In the genomic region with DNA sequence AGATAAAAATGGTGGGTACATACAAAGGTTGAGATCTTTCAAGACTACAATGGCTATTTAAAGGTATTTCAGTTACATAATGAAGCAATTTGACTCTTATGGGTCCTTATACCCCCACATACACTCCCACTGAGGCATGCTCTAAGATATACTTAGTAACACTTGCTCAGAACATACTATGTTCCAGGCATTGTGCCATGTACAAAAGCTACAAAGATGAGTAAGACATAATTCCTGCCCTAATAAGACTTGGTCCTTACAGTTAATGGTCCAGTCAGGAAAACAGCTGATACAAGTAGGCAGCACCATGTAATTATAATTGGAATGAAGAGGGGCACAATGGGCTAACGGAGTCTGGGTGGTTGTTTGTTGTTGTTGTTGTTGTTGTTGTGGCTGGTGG, we compare ENCODE assay signal across 31 cellular contexts.
DNase-seq lines count a peak whose midpoint lies in the region; ATAC-seq and TF ChIP-seq lines count a peak whose summit lies in the region.
"Had no signal": no experiment of that assay in that cellular context is flagged by ENCODE, and none has a peak within 500 bp of the region (broad histone marks: within the 10 kb centered on the region; RNA-seq: fewer than 3 reads in every experiment).

No MANE protein-coding gene starts in this region.

- H3K27me3 ChIP-seq in heart left ventricle (no peaks in the 10 kb centered on the region), aorta (ENCODE audit: control insufficient read depth in 1 of 2, insufficient read depth in 2 of 2, low read length in 1 of 2) (no peaks in the 10 kb centered on the region), PC-3 (ENCODE audit: low read length) (no peaks in the 10 kb centered on the region), transverse colon (no peaks in the 10 kb centered on the region)
- H3K27me3 ChIP-seq: gastroesophageal sphincter, MG63, suprapubic skin had no signal

- H3K4me2 ChIP-seq in PC-3 (ENCODE audit: low read length): no peak overlapping the region

- TF ChIP-seq POLR2A in heart left ventricle (IDR thresholded peaks at IDR 0.05) (no peak), transverse colon (IDR thresholded peaks at IDR 0.05) (no peak)

- intact Hi-C loops in heart left ventricle (cut with DNase I): no loop called here
- intact Hi-C loops in cardiac septum (cut with DNase I): no loop called here
- intact Hi-C loops in aorta (cut with DNase I): no loop called here
- intact Hi-C loops in PC-3 (cut with micrococcal nuclease): no loop called here
- intact Hi-C loops in transverse colon (cut with DNase I; ENCODE audit: low total_unique reads): no loop called here

- H3F3A ChIP-seq in PC-3 (ENCODE audit: low read length, unreplicated experiment): no peaks in the 10 kb centered on the region

- H3K9me3 ChIP-seq in heart left ventricle (no peaks in the 10 kb centered on the region), aorta (ENCODE audit: control insufficient read depth, low read length) (peaks cover 1% of the 10 kb centered on the region), PC-3 (ENCODE audit: low read length) (no peaks in the 10 kb centered on the region), transverse colon (no peaks in the 10 kb centered on the region)
- H3K9me3 ChIP-seq: gastroesophageal sphincter, MG63, suprapubic skin had no signal

- H4K20me1 ChIP-seq in PC-3 (ENCODE audit: low read length): no peaks in the 10 kb centered on the region

- H3K4me3 ChIP-seq in heart left ventricle (no peak overlapping the region), foreskin fibroblast (ENCODE audit: low read depth in 1 of 2, low read length in 2 of 2) (no peak overlapping the region), aorta (ENCODE audit: low read length in 2 of 2) (no peak overlapping the region), PC-3 (ENCODE audit: low read length) (no peak overlapping the region), transverse colon (no peak overlapping the region)
- H3K4me3 ChIP-seq: gastroesophageal sphincter, K562, MG63, suprapubic skin had no signal

- H3K79me2 ChIP-seq in PC-3 (ENCODE audit: low read length): no peaks in the 10 kb centered on the region

- H3K4me1 ChIP-seq in heart left ventricle (peaks cover 0 to 4% (median 0%) of the 10 kb centered on the region in 12 donors), aorta (ENCODE audit: control insufficient read depth in 1 of 2, insufficient read depth in 2 of 2, low read length in 2 of 2) (peaks cover 3 to 4% of the 10 kb centered on the region in 2 donors), PC-3 (ENCODE audit: insufficient read depth, low read length) (no peaks in the 10 kb centered on the region), transverse colon (no peaks in the 10 kb centered on the region)
- H3K4me1 ChIP-seq: gastroesophageal sphincter, suprapubic skin had no signal

- no peak for TF ChIP-seq EP300 in transverse colon (IDR thresholded peaks at IDR 0.05; ENCODE audit: low read depth)

- WGBS in heart left ventricle, 4 donors: 75 to 93% (median 87%) methylated on average over 1 of the region's 1 CpG
- 72 to 92% methylated on average over 1 of the region's 1 CpG for WGBS in aorta, 2 donors
- WGBS in transverse colon (ENCODE audit: low coverage in 1 of 2), 2 donors: 85% methylated on average over 1 of the region's 1 CpG; no CpG with 5 or more reads in 1 of the 2 donors

- peak; percentile 61 to 88 (median 73) for ATAC-seq in heart left ventricle
- ATAC-seq in aorta (ENCODE audit: low FRiP score): peak; percentile 48
- ATAC-seq in PC-3: no peak
- ATAC-seq: activated CD8-positive, alpha-beta T cell treated with anti-CD3 and anti-CD28 coated beads, Interleukin-2, amount 10 ng/mL, durations not matched to agents 7 days and 5 days; activated T-helper 17 cell treated with anti-CD3 and anti-CD28 coated beads, Interleukin-2, amount 50 U/mL, for 72 hours; gastroesophageal sphincter; K562; left colon; Right ventricle myocardium inferior had no signal

- no peak for DNase-seq in heart left ventricle
- no peak for DNase-seq in cardiac septum (ENCODE audit: low spot score)
- DNase-seq in astrocyte of the hippocampus (ENCODE audit: low read depth, low spot score): peak; percentile 52
- DNase-seq in foreskin fibroblast: peak; percentile 1 to 24
- DNase-seq in aorta: no peak
- no peak for DNase-seq in PC-3
- no peak for DNase-seq in NCI-H69 (lab: John Stamatoyannopoulos, UW)
- no peak for DNase-seq in transverse colon
- DNase-seq: 8988T; activated CD8-positive, alpha-beta T cell treated with anti-CD3 and anti-CD28 coated beads, Interleukin-2, amount 10 ng/mL, durations not matched to agents 7 days and 5 days; activated naive CD4-positive, alpha-beta T cell treated with anti-CD3 and anti-CD28 coated beads, Interleukin-2, amount 50 U/mL, for 16 hours; AML-193; CD4-positive, alpha-beta T cell; dermis blood vessel endothelial cell; DND-41; endodermal cell; hypothalamus; left colon; MG63; NCI-H1105 treated with DMSO at 0.1 percent for 48 hours; NCI-H2029; NCI-H526; nephron progenitor cell; NK-92 treated with Interleukin-12 subunit alpha and Interleukin-12 subunit beta, amount 100 ng/mL, for 24 hours; small intestine; stimulated activated naive CD4-positive, alpha-beta T cell had no signal

- POLR2A ChIA-PET in PC-3 (lab: Charles Lee; ENCODE audit: unreplicated experiment): no interaction called here

- H3K36me3 ChIP-seq in heart left ventricle (no peaks in the 10 kb centered on the region), aorta (ENCODE audit: control insufficient read depth in 1 of 2, insufficient read depth in 2 of 2, low read length in 1 of 2) (no peaks in the 10 kb centered on the region), PC-3 (ENCODE audit: low read depth, low read length) (no peaks in the 10 kb centered on the region), transverse colon (no peaks in the 10 kb centered on the region)
- H3K36me3 ChIP-seq: gastroesophageal sphincter, MG63, suprapubic skin had no signal

- no peak overlapping the region for H2AFZ ChIP-seq in PC-3 (ENCODE audit: low read length)

- H3K27ac ChIP-seq in heart left ventricle: no peak overlapping the region
- H3K27ac ChIP-seq in aorta (ENCODE audit: low read depth in 1 of 2, low read length in 2 of 2): no peak overlapping the region
- H3K27ac ChIP-seq in PC-3 (ENCODE audit: low read length): no peak overlapping the region
- peak overlapping the region in 1 of 4 donors; percentile 34 for H3K27ac ChIP-seq in transverse colon
- H3K27ac ChIP-seq: gastroesophageal sphincter, suprapubic skin had no signal

- no peak for TF ChIP-seq CTCF in heart left ventricle (IDR thresholded peaks at IDR 0.05)
- no peak for TF ChIP-seq CTCF in foreskin fibroblast (IDR thresholded peaks at IDR 0.05; ENCODE audit: low read depth, low read length)
- no peak for TF ChIP-seq CTCF in PC-3 (conservative IDR thresholded peaks at IDR 0.05; ENCODE audit: low read depth, low read length)
- no peak for TF ChIP-seq CTCF in transverse colon (IDR thresholded peaks at IDR 0.05)

- CTCF ChIA-PET in PC-3 (lab: Charles Lee): no interaction called here

- H3K9me2 ChIP-seq in PC-3 (replicated peaks; ENCODE audit: low read length): no peaks in the 10 kb centered on the region

- no TSS peak for BruUV-seq in PC-3 (replicated peaks; lab: Mats Ljungman, UMichigan)

- in situ Hi-C loops in transverse colon (cut with MboI; ENCODE audit: low pct_ligation_motif_present in 1 of 4, low pct_unique_long_range_greater_than_20kb in 1 of 4, low sequenced_read_pairs in 3 of 4): no loop called here

- no peak overlapping the region for H3K9ac ChIP-seq in PC-3 (ENCODE audit: low read length)

Comparison
In these comparisons a context has a peak if more than half of its experiments do, and no peak if none do; other contexts are left out.
1. DNase-seq: peak in astrocyte of the hippocampus (single experiment) and foreskin fibroblast (2 of 2); none in heart left ventricle (0 of 5), cardiac septum (single experiment), aorta (0 of 2), PC-3 (single experiment), NCI-H69 (single experiment) and transverse colon (single experiment).